15 cellular contexts compared by ENCODE assay signal in the genomic region with DNA sequence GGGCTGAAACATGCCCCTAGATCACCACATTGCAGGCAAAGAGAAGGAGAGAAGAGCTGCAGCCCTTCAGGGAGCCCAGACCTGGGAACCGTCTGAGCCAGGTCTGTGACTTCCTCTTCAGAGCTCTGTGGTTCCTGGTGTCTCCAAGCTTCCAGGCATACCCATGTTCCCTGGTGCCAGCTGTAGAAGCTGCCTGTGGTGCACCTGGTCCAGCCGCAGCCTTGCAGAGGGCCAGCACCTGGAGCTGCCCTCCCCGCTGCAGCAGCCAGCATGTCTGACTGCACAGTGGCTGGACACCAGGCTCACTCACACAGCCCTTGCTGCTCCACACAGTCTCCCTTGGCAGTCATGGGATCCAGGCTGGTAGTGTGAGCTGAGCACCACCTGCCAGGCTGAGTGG. TPM values are rescaled to one million over a fixed set of nuclear protein-coding genes. Genes with fewer than 3 reads are reported as not detected.
DNase-seq lines count a peak whose midpoint lies in the region; ATAC-seq and TF ChIP-seq lines count a peak whose summit lies in the region.
"Had no signal": no experiment of that assay in that cellular context is flagged by ENCODE, and none has a peak within 500 bp of the region (broad histone marks: within the 10 kb centered on the region; RNA-seq: fewer than 3 reads in every experiment).

No MANE protein-coding gene starts in this region.

- peak overlapping the region; percentile 13 to 78 for H3K4me3 Mint-ChIP-seq in CD14-positive monocyte
- no peak overlapping the region for H3K4me3 Mint-ChIP-seq in naive thymus-derived CD4-positive, alpha-beta T cell
- H3K4me3 Mint-ChIP-seq: B cell; CD8-positive, alpha-beta memory T cell; GM23338; IgD-negative memory B cell had no signal

- CTCF ChIA-PET in naive thymus-derived CD4-positive, alpha-beta T cell (lab: Charles Lee): interaction anchor here (0.6 kb wide), 1 partner anchor 680 kb away, joined by 3 read pairs; no protein-coding TSS in a partner anchor

- TF ChIP-seq CTCF in CD14-positive monocyte (IDR thresholded peaks at IDR 0.05): no peak

- no peak overlapping the region for H3K27ac ChIP-seq in naive thymus-derived CD4-positive, alpha-beta T cell (ENCODE audit: low read depth, low read length)
- H3K27ac ChIP-seq: SJSA1 had no signal

- peaks cover 20% of the 10 kb centered on the region for H3K4me1 Mint-ChIP-seq in CD14-positive monocyte
- peaks cover 0 to 2% (median 0%) of the 10 kb centered on the region in 7 donors for H3K4me1 Mint-ChIP-seq in naive thymus-derived CD4-positive, alpha-beta T cell
- H3K4me1 Mint-ChIP-seq: CD8-positive, alpha-beta memory T cell had no signal

- DNase-seq in CD14-positive monocyte (ENCODE audit: low spot score) (no peak), Kasumi-1 (lab: John Stamatoyannopoulos, UW) (peak; percentile 92 to 95), UCSD-AML1 (lab: John Stamatoyannopoulos, UW; ENCODE audit: unreplicated experiment) (peak; percentile 20), NCI-H446 treated with DMSO at 0.1 percent for 48 hours (lab: John Stamatoyannopoulos, UW) (no peak), SIG-M5 treated with dmso at 0.1 percent for 504 hours (lab: John Stamatoyannopoulos, UW; ENCODE audit: unreplicated experiment) (no peak), hippocampal formation (lab: John Stamatoyannopoulos, UW) (no peak)
- no peak for DNase-seq in naive thymus-derived CD4-positive, alpha-beta T cell
- DNase-seq: CD8-positive, alpha-beta memory T cell; DND-41; NCI-H1417 treated with DMSO at 0.1 percent for 48 hours had no signal

- H3K9me3 Mint-ChIP-seq in CD14-positive monocyte: peaks cover 0 to 2% (median 0%) of the 10 kb centered on the region in 7 donors
- H3K9me3 Mint-ChIP-seq in naive thymus-derived CD4-positive, alpha-beta T cell: no peaks in the 10 kb centered on the region
- H3K9me3 Mint-ChIP-seq: CD8-positive, alpha-beta memory T cell; IgD-negative memory B cell had no signal

- intact Hi-C loops in CD14-positive monocyte (cut with micrococcal nuclease): no loop called here
- intact Hi-C loops in naive thymus-derived CD4-positive, alpha-beta T cell (cut with micrococcal nuclease): no loop called here

- no peak overlapping the region for H3K4me3 ChIP-seq in naive thymus-derived CD4-positive, alpha-beta T cell (ENCODE audit: low read length)
- H3K4me3 ChIP-seq: GM23338, SJSA1 had no signal

- no peaks in the 10 kb centered on the region for H3K36me3 Mint-ChIP-seq in CD14-positive monocyte
- H3K36me3 Mint-ChIP-seq in naive thymus-derived CD4-positive, alpha-beta T cell: no peaks in the 10 kb centered on the region
- H3K36me3 Mint-ChIP-seq: CD8-positive, alpha-beta memory T cell; IgD-negative memory B cell had no signal

- no peaks in the 10 kb centered on the region for H3K4me1 ChIP-seq in naive thymus-derived CD4-positive, alpha-beta T cell (ENCODE audit: control insufficient read depth in 2 of 2, insufficient read depth in 2 of 2, low read length in 2 of 2)
- H3K4me1 ChIP-seq: SJSA1 had no signal

- H3K9me3 ChIP-seq in naive thymus-derived CD4-positive, alpha-beta T cell (ENCODE audit: control insufficient read depth in 2 of 3, low read length in 3 of 3): no peaks in the 10 kb centered on the region
- H3K9me3 ChIP-seq: SJSA1 had no signal

- peak overlapping the region; percentile 59 to 93 (median 86) for H3K27ac Mint-ChIP-seq in CD14-positive monocyte
- no peak overlapping the region for H3K27ac Mint-ChIP-seq in naive thymus-derived CD4-positive, alpha-beta T cell
- H3K27ac Mint-ChIP-seq: B cell; CD8-positive, alpha-beta memory T cell; GM23338; IgD-negative memory B cell had no signal

- no peaks in the 10 kb centered on the region for H3K36me3 ChIP-seq in naive thymus-derived CD4-positive, alpha-beta T cell (ENCODE audit: control insufficient read depth in 2 of 3, insufficient read depth in 3 of 3, low read length in 3 of 3)
- H3K36me3 ChIP-seq: SJSA1 had no signal

- H3K27me3 ChIP-seq in naive thymus-derived CD4-positive, alpha-beta T cell (ENCODE audit: control insufficient read depth in 2 of 2, insufficient read depth in 2 of 2, low read length in 2 of 2): no peaks in the 10 kb centered on the region
- H3K27me3 ChIP-seq: SJSA1 had no signal

- H3K27me3 Mint-ChIP-seq in CD14-positive monocyte (ENCODE audit: low read depth in 3 of 3): peaks cover 0 to 2% (median 2%) of the 10 kb centered on the region in 3 donors
- H3K27me3 Mint-ChIP-seq in naive thymus-derived CD4-positive, alpha-beta T cell: peaks cover 0 to 11% (median 0%) of the 10 kb centered on the region in 5 donors
- H3K27me3 Mint-ChIP-seq: B cell had no signal

- ATAC-seq in naive thymus-derived CD4-positive, alpha-beta T cell: peak; percentile 26
- no peak for ATAC-seq in GM18858 (IDR thresholded peaks at IDR 0.05; ENCODE audit: unreplicated experiment)
- ATAC-seq: GM23338 had no signal

- POLR2A ChIA-PET in naive thymus-derived CD4-positive, alpha-beta T cell (lab: Charles Lee): interaction anchor here (0.6 kb wide), 1 partner anchor 22 kb away, joined by 3 read pairs; no protein-coding TSS in a partner anchor

RNA-seq across cellular contexts. Expression of a gene that starts 33.6 kb away (rescaled TPM):
- 1 to 10 TPM; 2.5 to 2.6 TPM for polyA plus RNA-seq in CD14-positive monocyte
- total RNA-seq in naive thymus-derived CD4-positive, alpha-beta T cell: 10 to 100 TPM in 1 of 5 experiments, 1 to 10 TPM in 4; 2.3 to 10.9 (median 5.3) TPM
- 1 to 10 TPM; 4.0 to 7.7 TPM for polyA plus RNA-seq in naive thymus-derived CD4-positive, alpha-beta T cell

RNA-seq across cellular contexts. Expression of a gene that starts 53.7 kb away (rescaled TPM):
- 100 to 1,000 TPM; 283 to 294 TPM for polyA plus RNA-seq in CD14-positive monocyte
- total RNA-seq in naive thymus-derived CD4-positive, alpha-beta T cell: 100 to 1,000 TPM in 1 of 5 experiments, 10 to 100 TPM in 4; 29.3 to 144 (median 35.3) TPM
- 100 to 1,000 TPM; 196 to 257 TPM for polyA plus RNA-seq in naive thymus-derived CD4-positive, alpha-beta T cell

RNA-seq across cellular contexts. Expression of a gene that starts 53.9 kb away (rescaled TPM):
- 10 to 100 TPM; 39.5 to 49.6 TPM for polyA plus RNA-seq in CD14-positive monocyte
- total RNA-seq in naive thymus-derived CD4-positive, alpha-beta T cell: 10 to 100 TPM; 27.7 to 58.2 (median 53.4) TPM
- 10 to 100 TPM; 43.9 to 52.9 TPM for polyA plus RNA-seq in naive thymus-derived CD4-positive, alpha-beta T cell

Comparison
In these comparisons a context has a peak if more than half of its experiments do, and no peak if none do; other contexts are left out.
1. DNase-seq: peak in Kasumi-1 (2 of 2) and UCSD-AML1 (single experiment); none in CD14-positive monocyte (single experiment), naive thymus-derived CD4-positive, alpha-beta T cell (0 of 9), NCI-H446 treated with DMSO at 0.1 percent for 48 hours (single experiment), SIG-M5 treated with dmso at 0.1 percent for 504 hours (single experiment) and hippocampal formation (0 of 2).
2. H3K27ac Mint-ChIP-seq: peak in CD14-positive monocyte (7 of 7); none in naive thymus-derived CD4-positive, alpha-beta T cell (0 of 9).
3. H3K4me3 Mint-ChIP-seq: peak in CD14-positive monocyte (2 of 2); none in naive thymus-derived CD4-positive, alpha-beta T cell (0 of 10).